19 cellular contexts compared by ENCODE assay signal in genomic region chr14:53260286-53260685, GRCh38.
DNase-seq lines count a peak whose midpoint lies in the region; ATAC-seq and TF ChIP-seq lines count a peak whose summit lies in the region.
"Had no signal": no experiment of that assay in that cellular context is flagged by ENCODE, and none has a peak within 500 bp of the region (broad histone marks: within the 10 kb centered on the region; RNA-seq: fewer than 3 reads in every experiment).

No MANE protein-coding gene starts in this region.

- no peak for ATAC-seq in WTC11
- ATAC-seq: HepG2 had no signal

- H3K4me3 ChIP-seq in HUES48 (ENCODE audit: low read depth, low read length), result no peak overlapping the region
- H3K4me3 ChIP-seq in neural progenitor cell, result no peak overlapping the region
- H3K4me3 ChIP-seq in right atrium auricular region, result no peak overlapping the region

- in situ Hi-C loops in SK-MEL-5 (cut with HindIII; ENCODE audit: low pct_unique_long_range_greater_than_20kb, low sequenced_read_pairs), result no loop called here

- H3K4me3 Mint-ChIP-seq in neural progenitor cell (peak overlapping the region; percentile 46), WTC11 (no peak overlapping the region)
- H3K4me3 Mint-ChIP-seq: CD4-positive, CD25-positive, alpha-beta regulatory T cell; CD8-positive, alpha-beta memory T cell; H9; IgD-negative memory B cell had no signal

- TF ChIP-seq CTCF in neural progenitor cell (IDR thresholded peaks at IDR 0.05) (no peak), right atrium auricular region (IDR thresholded peaks at IDR 0.05) (no peak), WTC11 (IDR thresholded peaks at IDR 0.05) (no peak)

- H3K27me3 Mint-ChIP-seq in neural progenitor cell (ENCODE audit: insufficient read depth, low read depth) (peaks cover 2% of the 10 kb centered on the region), WTC11 (ENCODE audit: low read depth) (no peaks in the 10 kb centered on the region; the same call in 1 of the 2 replicates)
- H3K27me3 Mint-ChIP-seq: CD8-positive, alpha-beta memory T cell; IgD-negative memory B cell had no signal

- H3K79me2 ChIP-seq in neural progenitor cell (ENCODE audit: low read depth), result no peaks in the 10 kb centered on the region

- H3K27ac Mint-ChIP-seq in neural progenitor cell (peak overlapping the region; percentile 43), WTC11 (no peak overlapping the region)
- H3K27ac Mint-ChIP-seq: CD4-positive, CD25-positive, alpha-beta regulatory T cell; CD8-positive, alpha-beta memory T cell; H9 had no signal

- H3K27me3 ChIP-seq in HUES48 (ENCODE audit: control insufficient read depth, insufficient read depth, low read length), result no peaks in the 10 kb centered on the region
- no peaks in the 10 kb centered on the region for H3K27me3 ChIP-seq in neural progenitor cell
- H3K27me3 ChIP-seq in right atrium auricular region, result no peaks in the 10 kb centered on the region

- no peak overlapping the region for H2AFZ ChIP-seq in neural progenitor cell (replicated peaks)

- H4K20me1 ChIP-seq in neural progenitor cell (ENCODE audit: low read depth), result no peaks in the 10 kb centered on the region

- no peak overlapping the region for H3K9ac ChIP-seq in HUES48 (ENCODE audit: low read depth, low read length)
- H3K9ac ChIP-seq in neural progenitor cell, result no peak overlapping the region

- H3F3A ChIP-seq in neural progenitor cell (ENCODE audit: low read depth), result no peaks in the 10 kb centered on the region

- H3K9me3 ChIP-seq in HUES48 (ENCODE audit: control insufficient read depth, insufficient read depth, low read length) (peaks cover 26% of the 10 kb centered on the region), neural progenitor cell (ENCODE audit: low read depth) (peaks cover 17% of the 10 kb centered on the region), right atrium auricular region (no peaks in the 10 kb centered on the region)
- H3K9me3 ChIP-seq: BE2C had no signal

- peaks cover 35% of the 10 kb centered on the region for H3K36me3 Mint-ChIP-seq in neural progenitor cell
- peaks cover 63% of the 10 kb centered on the region for H3K36me3 Mint-ChIP-seq in WTC11

- H3K36me3 ChIP-seq in HUES48 (ENCODE audit: control insufficient read depth, insufficient read depth, low read length) (no peaks in the 10 kb centered on the region), neural progenitor cell (peaks cover 3% of the 10 kb centered on the region), right atrium auricular region (no peaks in the 10 kb centered on the region)
- H3K36me3 ChIP-seq: BE2C had no signal

- POLR2A ChIA-PET in WTC11 (lab: Charles Lee), result no interaction called here

- H3K4me1 Mint-ChIP-seq in neural progenitor cell, result peaks cover 22% of the 10 kb centered on the region
- H3K4me1 Mint-ChIP-seq in WTC11, result peaks cover 9% of the 10 kb centered on the region; the same call in 1 of the 2 replicates
- H3K4me1 Mint-ChIP-seq: CD4-positive, CD25-positive, alpha-beta regulatory T cell; CD8-positive, alpha-beta memory T cell; IgD-negative memory B cell had no signal

- no peak overlapping the region for H3K4me2 ChIP-seq in neural progenitor cell

- peak overlapping the region; percentile 12 for H3K27ac ChIP-seq in HUES48 (ENCODE audit: low read depth, low read length)
- H3K27ac ChIP-seq in neural progenitor cell, result no peak overlapping the region
- H3K27ac ChIP-seq in right atrium auricular region, result no peak overlapping the region

- H3K9me3 Mint-ChIP-seq in neural progenitor cell (peaks cover 53% of the 10 kb centered on the region), WTC11 (peaks cover 73% of the 10 kb centered on the region)

- H3K4me1 ChIP-seq in HUES48 (ENCODE audit: control insufficient read depth, insufficient read depth, low read length), result no peaks in the 10 kb centered on the region; the same call in 1 of the 2 replicates
- no peaks in the 10 kb centered on the region for H3K4me1 ChIP-seq in neural progenitor cell
- H3K4me1 ChIP-seq in right atrium auricular region, result no peaks in the 10 kb centered on the region
- H3K4me1 ChIP-seq: BE2C had no signal

- DNase-seq in SK-MEL-5 (ENCODE audit: low read depth, low spot score) (peak; percentile 21), neural progenitor cell (ENCODE audit: low spot score) (no peak), right atrium auricular region (ENCODE audit: low spot score) (no peak), WTC11 (ENCODE audit: low spot score) (no peak), NCI-H2171 treated with DMSO at 0.1 percent for 48 hours (lab: John Stamatoyannopoulos, UW) (no peak)
- DNase-seq: ACHN; BE2C; C1 segment of cervical spinal cord; CD4-positive, CD25-positive, alpha-beta regulatory T cell; CD8-positive, alpha-beta memory T cell; COR-L47; DMS 273 treated with DMSO at 0.1 percent for 48 hours; DMS53; DND-41; EL; H9 had no signal

- CTCF ChIA-PET in WTC11 (lab: Charles Lee), result interaction anchor here (1.3 kb wide), 1 partner anchor 65 kb away, joined by 3 read pairs; no protein-coding TSS in a partner anchor

TF ChIP-seq in WTC11, 78 proteins besides CTCF, POLR2A, EP300 and RAD21 (continues in another document):
- TF ChIP-seq PRRX2 (CRISPR knock-in tag; IDR thresholded peaks at IDR 0.05), result no peak
- TF ChIP-seq ELF4 (CRISPR knock-in tag; IDR thresholded peaks at IDR 0.05; ENCODE audit: low read depth), result no peak
- TF ChIP-seq PREB (CRISPR knock-in tag; IDR thresholded peaks at IDR 0.05; ENCODE audit: borderline replicate concordance), result no peak
- TF ChIP-seq USF1 (CRISPR knock-in tag; IDR thresholded peaks at IDR 0.05), result no peak
- no peak for TF ChIP-seq USF2 (CRISPR knock-in tag; IDR thresholded peaks at IDR 0.05)
- no peak for TF ChIP-seq ZNF425 (CRISPR knock-in tag; conservative IDR thresholded peaks at IDR 0.05)
- TF ChIP-seq STAT6 (CRISPR knock-in tag; conservative IDR thresholded peaks at IDR 0.05; ENCODE audit: low read depth), result no peak
- no peak for TF ChIP-seq ATF1 (CRISPR knock-in tag; IDR thresholded peaks at IDR 0.05)
